ENCODE assay signal across 8 cellular contexts in genomic region chr12:96401061-96401871, GRCh38. TPM values are rescaled to one million over a fixed set of nuclear protein-coding genes. Genes with fewer than 3 reads are reported as not detected.
DNase-seq lines count a peak whose midpoint lies in the region; ATAC-seq and TF ChIP-seq lines count a peak whose summit lies in the region.

No MANE protein-coding gene starts in this region.

- intact Hi-C loops in left colon (cut with DNase I, micrococcal nuclease) = loop anchor here in 1 of 2 donors (10.0 kb wide), 1 partner anchor 104 kb away; no protein-coding TSS in a partner anchor

- H3K79me2 ChIP-seq in GM23338 (replicated peaks; ENCODE audit: insufficient read depth) = peaks cover 27% of the 10 kb centered on the region

- no peak overlapping the region; the same call in 1 of the 2 replicates for H3K27ac Mint-ChIP-seq in GM23338
- peak overlapping the region; percentile 95 for H3K27ac Mint-ChIP-seq in T-helper 2 cell treated with Interferon-gamma antibody and Interleukin-4, amounts not matched to agents 5 μg/mL and 100 μg/mL, for 36 hours
- peak overlapping the region; percentile 89 for H3K27ac Mint-ChIP-seq in chondrocyte (ENCODE audit: unreplicated experiment)
- H3K27ac Mint-ChIP-seq in stimulated activated memory B cell treated with anti-CD40 and anti-IgM and Interleukin-4, amounts not matched to agents 10 μg/mL and 1 μg/mL and 100 μg/mL, for 72 hours = peak overlapping the region; percentile 80

- H3K4me3 ChIP-seq in GM23338 = peak overlapping the region; percentile 74
- H3K4me3 ChIP-seq in MG63 = peak overlapping the region; percentile 83

- DNase-seq in ELR (ENCODE audit: low read depth) (peak; percentile 94), GM23338 (ENCODE audit: low spot score) (peak; percentile 53), MG63 (peak; percentile 24), chondrocyte (ENCODE audit: low spot score) (no peak), left colon (peak in 1 of 2 donors; percentile 39), NK-92 (lab: John Stamatoyannopoulos, UW; ENCODE audit: unreplicated experiment) (no peak)
- DNase-seq in T-helper 2 cell treated with Interferon-gamma antibody and Interleukin-4, amounts not matched to agents 5 μg/mL and 100 μg/mL, for 36 hours (ENCODE audit: low spot score) = peak; percentile 31

- peak overlapping the region; percentile 2; the same call in 1 of the 2 replicates for H3K27ac ChIP-seq in GM23338 (ENCODE audit: low read depth)

- H3K9me3 ChIP-seq in MG63 = no peaks in the 10 kb centered on the region

- no peaks in the 10 kb centered on the region for H3K36me3 ChIP-seq in GM23338 (ENCODE audit: insufficient read depth)
- no peaks in the 10 kb centered on the region for H3K36me3 ChIP-seq in MG63

- peaks cover 8% of the 10 kb centered on the region; the same call in 1 of the 2 replicates for H3F3A ChIP-seq in GM23338 (replicated peaks; ENCODE audit: low read depth)

- H3K27me3 Mint-ChIP-seq in GM23338 (ENCODE audit: insufficient read depth, low read depth, poor library complexity) (peaks cover 6% of the 10 kb centered on the region), chondrocyte (ENCODE audit: low read depth) (no peaks in the 10 kb centered on the region)
- H3K27me3 Mint-ChIP-seq in T-helper 2 cell treated with Interferon-gamma antibody and Interleukin-4, amounts not matched to agents 5 μg/mL and 100 μg/mL, for 36 hours (ENCODE audit: low read depth) = no peaks in the 10 kb centered on the region
- H3K27me3 Mint-ChIP-seq in stimulated activated memory B cell treated with anti-CD40 and anti-IgM and Interleukin-4, amounts not matched to agents 10 μg/mL and 1 μg/mL and 100 μg/mL, for 72 hours = no peaks in the 10 kb centered on the region

- H2AFZ ChIP-seq in GM23338 = peak overlapping the region; percentile 18

- H3K27me3 ChIP-seq in GM23338 (ENCODE audit: insufficient read depth) = peaks cover 10% of the 10 kb centered on the region; the same call in 1 of the 2 replicates
- H3K27me3 ChIP-seq in MG63 = no peaks in the 10 kb centered on the region

- H3K9me3 Mint-ChIP-seq in GM23338 = no peaks in the 10 kb centered on the region
- no peaks in the 10 kb centered on the region for H3K9me3 Mint-ChIP-seq in T-helper 2 cell treated with Interferon-gamma antibody and Interleukin-4, amounts not matched to agents 5 μg/mL and 100 μg/mL, for 36 hours
- H3K9me3 Mint-ChIP-seq in chondrocyte (ENCODE audit: low read depth) = no peaks in the 10 kb centered on the region
- no peaks in the 10 kb centered on the region for H3K9me3 Mint-ChIP-seq in stimulated activated memory B cell treated with anti-CD40 and anti-IgM and Interleukin-4, amounts not matched to agents 10 μg/mL and 1 μg/mL and 100 μg/mL, for 72 hours

- H4K20me1 ChIP-seq in GM23338 (replicated peaks; ENCODE audit: insufficient read depth) = peaks cover 3% of the 10 kb centered on the region; the same call in 1 of the 2 replicates

- ATAC-seq in GM23338 = no peak
- ATAC-seq in left colon = peak; percentile 15
- peak; percentile 22 for ATAC-seq in stimulated activated memory B cell treated with anti-CD40 and anti-IgM and Interleukin-4, amounts not matched to agents 10 μg/mL and 1 μg/mL and 100 μg/mL, for 72 hours

- peak overlapping the region; percentile 81 for H3K4me3 Mint-ChIP-seq in GM23338
- H3K4me3 Mint-ChIP-seq in T-helper 2 cell treated with Interferon-gamma antibody and Interleukin-4, amounts not matched to agents 5 μg/mL and 100 μg/mL, for 36 hours = peak overlapping the region; percentile 87
- H3K4me3 Mint-ChIP-seq in chondrocyte (ENCODE audit: unreplicated experiment) = peak overlapping the region; percentile 73
- H3K4me3 Mint-ChIP-seq in stimulated activated memory B cell treated with anti-CD40 and anti-IgM and Interleukin-4, amounts not matched to agents 10 μg/mL and 1 μg/mL and 100 μg/mL, for 72 hours = peak overlapping the region; percentile 93

- peak overlapping the region; percentile 89 for H3K4me2 ChIP-seq in GM23338

- no peaks in the 10 kb centered on the region for H3K9me2 ChIP-seq in GM23338 (ENCODE audit: insufficient read depth)

- H3K4me1 Mint-ChIP-seq in GM23338 (peaks cover 42% of the 10 kb centered on the region), chondrocyte (ENCODE audit: low read depth) (peaks cover 36% of the 10 kb centered on the region)
- H3K4me1 Mint-ChIP-seq in T-helper 2 cell treated with Interferon-gamma antibody and Interleukin-4, amounts not matched to agents 5 μg/mL and 100 μg/mL, for 36 hours (ENCODE audit: low read depth) = peaks cover 36% of the 10 kb centered on the region
- peaks cover 45% of the 10 kb centered on the region for H3K4me1 Mint-ChIP-seq in stimulated activated memory B cell treated with anti-CD40 and anti-IgM and Interleukin-4, amounts not matched to agents 10 μg/mL and 1 μg/mL and 100 μg/mL, for 72 hours

- H3K36me3 Mint-ChIP-seq in GM23338 (ENCODE audit: low read depth) = no peaks in the 10 kb centered on the region
- peaks cover 1% of the 10 kb centered on the region for H3K36me3 Mint-ChIP-seq in T-helper 2 cell treated with Interferon-gamma antibody and Interleukin-4, amounts not matched to agents 5 μg/mL and 100 μg/mL, for 36 hours (ENCODE audit: low read depth)
- H3K36me3 Mint-ChIP-seq in chondrocyte (ENCODE audit: low read depth) = no peaks in the 10 kb centered on the region
- no peaks in the 10 kb centered on the region for H3K36me3 Mint-ChIP-seq in stimulated activated memory B cell treated with anti-CD40 and anti-IgM and Interleukin-4, amounts not matched to agents 10 μg/mL and 1 μg/mL and 100 μg/mL, for 72 hours

- peaks cover 45% of the 10 kb centered on the region for H3K4me1 ChIP-seq in GM23338 (ENCODE audit: insufficient read depth)

- TF ChIP-seq CTCF in GM23338 (conservative IDR thresholded peaks at IDR 0.05; ENCODE audit: low read depth in 2 of 2) (peak in 1 of 2 experiments; percentile 49; a peak in 3 of 4 replicates), chondrocyte (IDR thresholded peaks at IDR 0.05) (peak; percentile 79)

TF ChIP-seq in GM23338, 12 proteins besides CTCF, POLR2A, EP300 and RAD21 (continues in another document):
- TF ChIP-seq NANOG (IDR thresholded peaks at IDR 0.05; ENCODE audit: borderline replicate concordance) (no peak), EZH2phosphoT487 (IDR thresholded peaks at IDR 0.05; ENCODE audit: unreplicated experiment) (no peak), REST (IDR thresholded peaks at IDR 0.05; ENCODE audit: unreplicated experiment) (no peak), EZH2 (IDR thresholded peaks at IDR 0.05; ENCODE audit: low read depth, unreplicated experiment) (no peak), CREB1 (CRISPR knock-in tag; IDR thresholded peaks at IDR 0.05; ENCODE audit: low read depth) (no peak), POLR2AphosphoS5 (IDR thresholded peaks at IDR 0.05; ENCODE audit: low read depth) (no peak), ETS1 (IDR thresholded peaks at IDR 0.05) (no peak), ZNF114 (CRISPR knock-in tag; IDR thresholded peaks at IDR 0.05) (no peak), JUNB (IDR thresholded peaks at IDR 0.05; ENCODE audit: unreplicated experiment) (no peak), ZNF331 (CRISPR knock-in tag; IDR thresholded peaks at IDR 0.05; ENCODE audit: low read depth) (no peak)

RNA-seq across cellular contexts. Expression of gene CDK17, which starts 1.0 kb away (rescaled TPM):
- 24.5 and 34.2 TPM in 2 replicates for total RNA-seq in GM23338 (2014; rRNA removed; shearing (Covaris generic))
- 7.0 and 7.6 TPM in 2 replicates for polyA plus RNA-seq in GM23338 (2016; fragmentation: Nextera tagmentation; extraction: Ambion mirVana)
- 18.4 and 57.2 TPM in 2 replicates for total RNA-seq in MG63 (2014; rRNA removed; shearing (Covaris generic); ENCODE audit: low replicate concordance)
- total RNA-seq in chondrocyte (26.8 to 28.5 TPM (median 26.9 TPM) in 3 replicates), left colon (10 to 100 TPM; 20.6 to 21.0 TPM)

Comparison
In these comparisons a context has a peak if more than half of its experiments do, and no peak if none do; other contexts are left out.
1. DNase-seq: peak in ELR (single experiment), GM23338 (single experiment), MG63 (single experiment) and T-helper 2 cell treated with Interferon-gamma antibody and Interleukin-4, amounts not matched to agents 5 μg/mL and 100 μg/mL, for 36 hours (single experiment); none in chondrocyte (single experiment) and NK-92 (single experiment).
2. Peak in every context shown above with its lines, with median percentiles within 50 percentile points of each other: H3K4me3 Mint-ChIP-seq.